In genomic region chr7:138546829-138547228, GRCh38 we compare ENCODE assay signal across 35 cellular contexts.
DNase-seq lines count a peak whose midpoint lies in the region; ATAC-seq, FAIRE-seq and TF ChIP-seq lines count a peak whose summit lies in the region.
"Had no signal": no experiment of that assay in that cellular context is flagged by ENCODE, and none has a peak within 500 bp of the region (broad histone marks: within the 10 kb centered on the region; RNA-seq: fewer than 3 reads in every experiment).

No MANE protein-coding gene starts in this region.

- no peak overlapping the region for H3K4me3 ChIP-seq in SK-N-SH (ENCODE audit: low read depth in 2 of 2, low read length in 1 of 2)
- no peak overlapping the region for H3K4me3 ChIP-seq in HepG2 (replicated peaks in 1 of 3; ENCODE audit: insufficient read depth in 1 of 3, low read depth in 2 of 3, low read length in 3 of 3)
- no peak overlapping the region for H3K4me3 ChIP-seq in right lobe of liver
- no peak overlapping the region for H3K4me3 ChIP-seq in endothelial cell of umbilical vein (replicated peaks in 1 of 3; ENCODE audit: insufficient read depth in 1 of 3, low read depth in 1 of 3, low read length in 3 of 3)
- H3K4me3 ChIP-seq in CD8-positive, alpha-beta memory T cell (ENCODE audit: low read length), result no peak overlapping the region
- H3K4me3 ChIP-seq: A549; BLaER1; BLaER1 treated with 17β-estradiol and CSF1 and Interleukin-3, amounts not matched to agents 10 nM and 100 nM had no signal

- no peak for TF ChIP-seq EP300 in SK-N-SH (IDR thresholded peaks at IDR 0.05; ENCODE audit: borderline replicate concordance in 1 of 2, low read depth in 1 of 2, low read length in 1 of 2)
- no peak for TF ChIP-seq EP300 in HepG2 (IDR thresholded peaks at IDR 0.05; ENCODE audit: low read depth in 2 of 2, low read length in 2 of 2)
- TF ChIP-seq EP300 in HepG2 (CRISPR knock-in tag; IDR thresholded peaks at IDR 0.05; ENCODE audit: borderline replicate concordance), result no peak

- no peak for FAIRE-seq in HepG2 (lab: Jason Lieb, UNC)
- FAIRE-seq in A204.1 (lab: Jason Lieb, UNC), result peak; percentile 21
- FAIRE-seq in endothelial cell of umbilical vein (lab: Jason Lieb, UNC), result no peak
- FAIRE-seq: A549, D721Med had no signal

- POLR2A ChIA-PET in SK-N-SH (lab: Yijun Ruan, JAX), result no interaction called here
- POLR2A ChIA-PET in HepG2 (lab: Yijun Ruan, JAX), result no interaction called here
- POLR2A ChIA-PET in endothelial cell of umbilical vein (lab: Charles Lee), result no interaction called here
- POLR2A ChIA-PET in CD8-positive, alpha-beta memory T cell (lab: Charles Lee), result no interaction called here

- H3K27me3 ChIP-seq in SK-N-SH (ENCODE audit: insufficient read depth) (no peaks in the 10 kb centered on the region), HepG2 (ENCODE audit: control insufficient read depth in 1 of 2, insufficient read depth in 2 of 2, low read length in 2 of 2) (no peaks in the 10 kb centered on the region), right lobe of liver (no peaks in the 10 kb centered on the region), endothelial cell of umbilical vein (ENCODE audit: control insufficient read depth in 2 of 2, insufficient read depth in 2 of 2, low read length in 2 of 2) (no peaks in the 10 kb centered on the region)
- no peaks in the 10 kb centered on the region for H3K27me3 ChIP-seq in CD8-positive, alpha-beta memory T cell (ENCODE audit: insufficient read depth, low read length, poor library complexity, severe bottlenecking)
- H3K27me3 ChIP-seq: BE2C; BLaER1; BLaER1 treated with 17β-estradiol and CSF1 and Interleukin-3, amounts not matched to agents 10 nM and 100 nM had no signal

- no peak for DNase-seq in SK-N-SH
- no peak for DNase-seq in HepG2 (ENCODE audit: low spot score)
- no peak for DNase-seq in right lobe of liver
- DNase-seq in endothelial cell of umbilical vein (ENCODE audit: low read depth, low spot score), result no peak
- no peak for DNase-seq in COLO829 (ENCODE audit: low spot score)
- no peak for DNase-seq in CD8-positive, alpha-beta memory T cell
- DNase-seq: 8988T; ACHN; AML-193; BE2C; C1 segment of cervical spinal cord; Caco-2; Calu3; CD4-positive, alpha-beta memory T cell; CD4-positive, alpha-beta T cell; CD4-positive, CD25-positive, alpha-beta regulatory T cell; CD8-positive, alpha-beta T cell; COR-L47; DMS 273 treated with DMSO at 0.1 percent for 48 hours; DMS153; DMS53; DMS79; DMS79 treated with DMSO at 0.1 percent for 48 hours; DND-41; EL had no signal

- H3K9me2 ChIP-seq in SK-N-SH, result no peaks in the 10 kb centered on the region

- TF ChIP-seq CTCF in SK-N-SH (IDR thresholded peaks at IDR 0.05) (no peak), HepG2 (CRISPR knock-in tag; IDR thresholded peaks at IDR 0.05) (no peak), right lobe of liver (IDR thresholded peaks at IDR 0.05) (no peak), endothelial cell of umbilical vein (IDR thresholded peaks at IDR 0.05; ENCODE audit: extremely low read depth in 1 of 2, insufficient read depth in 1 of 2, low read depth in 1 of 2, low read length in 2 of 2) (no peak)

- no peak overlapping the region for H3K27ac ChIP-seq in SK-N-SH (ENCODE audit: low read depth in 2 of 2, low read length in 1 of 2)
- no peak overlapping the region for H3K27ac ChIP-seq in HepG2 (ENCODE audit: extremely low read length, insufficient read depth, low read length)
- no peak overlapping the region for H3K27ac ChIP-seq in right lobe of liver
- peak overlapping the region; percentile 84 for H3K27ac ChIP-seq in endothelial cell of umbilical vein (ENCODE audit: insufficient read depth, low read depth, low read length)
- H3K27ac ChIP-seq in CD8-positive, alpha-beta memory T cell (ENCODE audit: low read depth, low read length), result no peak overlapping the region
- H3K27ac ChIP-seq: 22Rv1; A549; BLaER1; BLaER1 treated with 17β-estradiol and CSF1 and Interleukin-3, amounts not matched to agents 10 nM and 100 nM; C4-2B had no signal

- peaks cover 62 to 83% (median 74%) of the 10 kb centered on the region in 3 donors for H3K36me3 Mint-ChIP-seq in CD8-positive, alpha-beta memory T cell

- H3K27me3 Mint-ChIP-seq in CD8-positive, alpha-beta memory T cell, result no peaks in the 10 kb centered on the region
- H3K27me3 Mint-ChIP-seq: B cell; CD4-positive, alpha-beta memory T cell; CD4-positive, alpha-beta T cell; CD4-positive, CD25-positive, alpha-beta regulatory T cell had no signal

- no peak overlapping the region for H3K4me3 Mint-ChIP-seq in CD8-positive, alpha-beta memory T cell
- H3K4me3 Mint-ChIP-seq: B cell; CD14-positive monocyte; CD4-positive, alpha-beta memory T cell; CD4-positive, alpha-beta T cell; CD4-positive, CD25-positive, alpha-beta regulatory T cell; CD8-positive, alpha-beta T cell had no signal

- TF ChIP-seq RAD21 in SK-N-SH (IDR thresholded peaks at IDR 0.05; ENCODE audit: low read length) (no peak), HepG2 (CRISPR knock-in tag; IDR thresholded peaks at IDR 0.05) (no peak)

- no peaks in the 10 kb centered on the region; a peak in 1 of 4 replicates for H3K4me1 ChIP-seq in SK-N-SH (ENCODE audit: control insufficient read depth in 1 of 2, insufficient read depth in 2 of 2, low read depth in 1 of 2, low read length in 1 of 2)
- H3K4me1 ChIP-seq in HepG2 (ENCODE audit: insufficient read depth, low read length), result 0 out of 2 replicates have a peak, but pooled peaks cover 13% of the 10 kb centered on the region
- H3K4me1 ChIP-seq in right lobe of liver, result peaks cover 0 to 8% (median 0%) of the 10 kb centered on the region in 4 donors
- peaks cover 21% of the 10 kb centered on the region for H3K4me1 ChIP-seq in endothelial cell of umbilical vein (ENCODE audit: control insufficient read depth, extremely low read depth, insufficient read depth, low read length)
- H3K4me1 ChIP-seq in CD8-positive, alpha-beta memory T cell (ENCODE audit: insufficient read depth, low read length), result no peaks in the 10 kb centered on the region
- H3K4me1 ChIP-seq: A549, BE2C, BLaER1, Caco-2 had no signal

- H4K20me1 ChIP-seq in SK-N-SH (ENCODE audit: insufficient read depth) (no peaks in the 10 kb centered on the region), HepG2 (ENCODE audit: insufficient read depth, low read length) (no peaks in the 10 kb centered on the region; the same call in none of the 2 replicates), endothelial cell of umbilical vein (replicated peaks; ENCODE audit: control insufficient read depth, extremely low read depth, insufficient read depth, low read length) (no peaks in the 10 kb centered on the region)
- H4K20me1 ChIP-seq: BLaER1; BLaER1 treated with 17β-estradiol and CSF1 and Interleukin-3, amounts not matched to agents 10 nM and 100 nM had no signal

- H3K9me3 Mint-ChIP-seq in CD8-positive, alpha-beta memory T cell, result peaks cover 0 to 11% (median 4%) of the 10 kb centered on the region in 5 donors

- no peaks in the 10 kb centered on the region for H3K79me2 ChIP-seq in SK-N-SH (ENCODE audit: insufficient read depth)
- peaks cover 30% of the 10 kb centered on the region for H3K79me2 ChIP-seq in HepG2 (ENCODE audit: insufficient read depth, low read length)
- no peaks in the 10 kb centered on the region for H3K79me2 ChIP-seq in endothelial cell of umbilical vein (ENCODE audit: control insufficient read depth, insufficient read depth, low read length)

- dilution Hi-C loops in endothelial cell of umbilical vein (cut with MboI; ENCODE audit: extremely low pct_ligation_motif_present, low sequenced_read_pairs), result no loop called here

- H3K9me3 ChIP-seq in SK-N-SH (no peaks in the 10 kb centered on the region), HepG2 (ENCODE audit: low read length) (no peaks in the 10 kb centered on the region), right lobe of liver (no peaks in the 10 kb centered on the region), endothelial cell of umbilical vein (replicated peaks; ENCODE audit: control insufficient read depth, insufficient read depth, low read length) (no peaks in the 10 kb centered on the region)
- no peaks in the 10 kb centered on the region for H3K9me3 ChIP-seq in CD8-positive, alpha-beta memory T cell (ENCODE audit: low read length)
- H3K9me3 ChIP-seq: A549, BE2C, Caco-2 had no signal

- no peaks in the 10 kb centered on the region for H3K9me1 ChIP-seq in endothelial cell of umbilical vein (replicated peaks; ENCODE audit: control insufficient read depth, extremely low read depth, insufficient read depth, low read length)

- CTCF ChIA-PET in SK-N-SH (lab: Yijun Ruan, JAX) (no interaction called here), HepG2 (lab: Yijun Ruan, JAX; ENCODE audit: low intra/inter-chr PET ratio, low total read pairs) (no interaction called here), endothelial cell of umbilical vein (lab: Charles Lee) (no interaction called here)
- CTCF ChIA-PET in CD8-positive, alpha-beta memory T cell (lab: Charles Lee), result no interaction called here

- H3F3A ChIP-seq in SK-N-SH (replicated peaks; ENCODE audit: insufficient read depth), result no peaks in the 10 kb centered on the region

- peak overlapping the region in 1 of 8 donors; percentile 1 for H3K27ac Mint-ChIP-seq in CD8-positive, alpha-beta memory T cell
- H3K27ac Mint-ChIP-seq: B cell; CD14-positive monocyte; CD4-positive, alpha-beta memory T cell; CD4-positive, alpha-beta T cell; CD4-positive, CD25-positive, alpha-beta regulatory T cell; CD8-positive, alpha-beta T cell had no signal

- H3K4me1 Mint-ChIP-seq in CD8-positive, alpha-beta memory T cell, result peaks cover 5 to 7% (median 6%) of the 10 kb centered on the region in 3 donors
- H3K4me1 Mint-ChIP-seq: B cell, CD14-positive monocyte had no signal

- H3K36me3 ChIP-seq in SK-N-SH (replicated peaks in 1 of 2; ENCODE audit: control insufficient read depth in 1 of 2, insufficient read depth in 2 of 2, low read length in 1 of 2) (peaks cover 37 to 44% of the 10 kb centered on the region in 2 experiments), HepG2 (replicated peaks in 1 of 2; ENCODE audit: control insufficient read depth in 1 of 2, insufficient read depth in 2 of 2, low read length in 2 of 2) (peaks cover 18 to 86% of the 10 kb centered on the region in 2 experiments), right lobe of liver (peaks cover 0 to 14% (median 11%) of the 10 kb centered on the region in 4 donors), endothelial cell of umbilical vein (ENCODE audit: control insufficient read depth in 2 of 2, extremely low read depth in 1 of 2, insufficient read depth in 2 of 2, low read length in 2 of 2) (peaks cover 0 to 5% of the 10 kb centered on the region in 2 experiments)
- peaks cover 21% of the 10 kb centered on the region for H3K36me3 ChIP-seq in CD8-positive, alpha-beta memory T cell (ENCODE audit: insufficient read depth, low read length)

- ATAC-seq in SK-N-SH treated with all-trans-retinoic acid at 6 μM for 48 hours (no peak), HepG2 (no peak), right lobe of liver (no peak)
- ATAC-seq: A549; CD8-positive, alpha-beta T cell had no signal

- no TSS peak for BruUV-seq in HepG2 (replicated peaks; lab: Mats Ljungman, UMichigan)
- no TSS peak for BruUV-seq in endothelial cell of umbilical vein (replicated peaks; lab: Mats Ljungman, UMichigan)

- WGBS in SK-N-SH (ENCODE audit: low lambda C conversion rate), result 92% methylated on average over 2 of the region's 2 CpGs
- WGBS in HepG2 (ENCODE audit: low lambda C conversion rate), result 93% methylated on average over 2 of the region's 2 CpGs
- 95% methylated on average over 2 of the region's 2 CpGs for WGBS in right lobe of liver (ENCODE audit: insufficient coverage, low coverage, low lambda C conversion rate, missing lambda C conversion rate)

- intact Hi-C loops in HepG2 (cut with micrococcal nuclease; ENCODE audit: unreplicated experiment), result no loop called here
- intact Hi-C loops in right lobe of liver (cut with DNase I), result no loop called here
- intact Hi-C loops in endothelial cell of umbilical vein (cut with micrococcal nuclease), result loop anchor here (1.0 to 10.0 kb wide), 2 partner anchors 87 to 382 kb away; partner anchors contain the start of gene TRIM24

- in situ Hi-C loops in HepG2 (cut with HindIII; ENCODE audit: extremely low pct_ligation_motif_present, low pct_unique_long_range_greater_than_20kb), result no loop called here

- H3K9ac ChIP-seq in SK-N-SH, result no peak overlapping the region
- no peak overlapping the region for H3K9ac ChIP-seq in HepG2 (ENCODE audit: insufficient read depth, low read depth, low read length)
- H3K9ac ChIP-seq in endothelial cell of umbilical vein (replicated peaks; ENCODE audit: extremely low read depth, insufficient read depth, low read length), result no peak overlapping the region
- H3K9ac ChIP-seq: BLaER1; BLaER1 treated with 17β-estradiol and CSF1 and Interleukin-3, amounts not matched to agents 10 nM and 100 nM had no signal

- H3K4me2 ChIP-seq in SK-N-SH (no peak overlapping the region), HepG2 (ENCODE audit: low read depth, low read length) (no peak overlapping the region), endothelial cell of umbilical vein (ENCODE audit: insufficient read depth, low read length) (no peak overlapping the region)
- H3K4me2 ChIP-seq: A549; BLaER1; BLaER1 treated with 17β-estradiol and CSF1 and Interleukin-3, amounts not matched to agents 10 nM and 100 nM had no signal

- H2AFZ ChIP-seq in SK-N-SH (ENCODE audit: low read depth) (no peak overlapping the region), HepG2 (ENCODE audit: low read length) (no peak overlapping the region), endothelial cell of umbilical vein (ENCODE audit: low read depth, low read length) (no peak overlapping the region)

- TF ChIP-seq POLR2A in HepG2 (IDR thresholded peaks at IDR 0.05; ENCODE audit: insufficient read depth in 1 of 2, low read depth in 2 of 2, low read length in 2 of 2) (no peak), right lobe of liver (IDR thresholded peaks at IDR 0.05) (no peak), endothelial cell of umbilical vein (IDR thresholded peaks at IDR 0.05; ENCODE audit: low read depth, low read length) (no peak)
